ENCODE assay signal across 8 cellular contexts in the genomic region with DNA sequence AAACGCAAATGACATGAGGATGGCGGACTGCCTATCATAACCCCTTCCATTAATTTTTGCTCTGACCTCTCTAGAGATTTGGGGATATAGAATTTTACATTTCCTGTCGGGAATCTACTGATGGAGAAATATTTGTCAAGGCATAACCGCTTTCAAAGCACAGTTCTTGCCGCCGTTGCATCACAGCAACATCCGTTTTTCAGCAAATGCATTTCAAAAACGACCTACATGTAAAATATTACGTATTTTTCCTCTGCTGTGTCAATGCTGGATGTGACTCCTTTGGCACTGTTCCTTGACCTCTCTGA. TPM values are rescaled to one million over a fixed set of nuclear protein-coding genes. Genes with fewer than 3 reads are reported as not detected.
DNase-seq lines count a peak whose midpoint lies in the region; ATAC-seq lines count a peak whose summit lies in the region.

No MANE protein-coding gene starts in this region.

- H3K4me3 ChIP-seq in HUES48 (ENCODE audit: low read depth, low read length) (peak overlapping the region; percentile 92), iPS-18c (ENCODE audit: insufficient read depth, low read depth, low read length) (peak overlapping the region; percentile 88)

- H3K9me3 ChIP-seq in HUES48 (ENCODE audit: control insufficient read depth, insufficient read depth, low read length), result no peaks in the 10 kb centered on the region
- no peaks in the 10 kb centered on the region for H3K9me3 ChIP-seq in iPS-18c (ENCODE audit: control insufficient read depth, insufficient read depth, low read length)

- peaks cover 17 to 43% of the 10 kb centered on the region in 2 donors for H3K4me1 Mint-ChIP-seq in stimulated activated naive B cell treated with anti-CD40 and anti-IgM and Interleukin-4, amounts not matched to agents 10 μg/mL and 1 μg/mL and 100 μg/mL, for 72 hours

- no peak overlapping the region for H3K27ac ChIP-seq in HUES48 (ENCODE audit: low read depth, low read length)

- no peak overlapping the region for H3K9ac ChIP-seq in HUES48 (ENCODE audit: low read depth, low read length)

- ATAC-seq in activated naive CD4-positive, alpha-beta T cell treated with anti-CD3 and anti-CD28 coated beads, Interleukin-2, amount 50 U/mL, for 72 hours, result no peak
- no peak for ATAC-seq in stimulated activated naive B cell treated with anti-CD40 and anti-IgM and Interleukin-4, amounts not matched to agents 10 μg/mL and 1 μg/mL and 100 μg/mL, for 72 hours (replicated peaks)

- H3K9me3 Mint-ChIP-seq in activated naive CD4-positive, alpha-beta T cell treated with anti-CD3 and anti-CD28 coated beads, Interleukin-2, amount 50 U/mL, for 72 hours, result no peaks in the 10 kb centered on the region
- no peaks in the 10 kb centered on the region for H3K9me3 Mint-ChIP-seq in stimulated activated naive B cell treated with anti-CD40 and anti-IgM and Interleukin-4, amounts not matched to agents 10 μg/mL and 1 μg/mL and 100 μg/mL, for 72 hours

- H3K4me1 ChIP-seq in HUES48 (ENCODE audit: control insufficient read depth, insufficient read depth, low read length), result peaks cover 31% of the 10 kb centered on the region; the same call in 1 of the 2 replicates

- no peaks in the 10 kb centered on the region for H3K27me3 ChIP-seq in HUES48 (ENCODE audit: control insufficient read depth, insufficient read depth, low read length)

- no peak for DNase-seq in activated naive CD4-positive, alpha-beta T cell treated with anti-CD3 and anti-CD28 coated beads, Interleukin-2, amount 50 U/mL, for 72 hours (ENCODE audit: low spot score in 2 of 2)
- DNase-seq in stimulated activated naive B cell treated with anti-CD40 and anti-IgM and Interleukin-4, amounts not matched to agents 10 μg/mL and 1 μg/mL and 100 μg/mL, for 72 hours, result no peak
- DNase-seq in RKO (ENCODE audit: low spot score), result no peak
- no peak for DNase-seq in NOMO-1 treated with dmso at 0.1 percent for 144 hours (lab: John Stamatoyannopoulos, UW; ENCODE audit: unreplicated experiment)
- DNase-seq in amygdala (lab: John Stamatoyannopoulos, UW), result no peak
- no peak for DNase-seq in pons (ENCODE audit: low spot score)

- 0 out of 2 replicates have a peak, but pooled peaks cover 4% of the 10 kb centered on the region for H3K36me3 ChIP-seq in HUES48 (ENCODE audit: control insufficient read depth, insufficient read depth, low read length)

- peak overlapping the region; percentile 94 to 95 for H3K27ac Mint-ChIP-seq in activated naive CD4-positive, alpha-beta T cell treated with anti-CD3 and anti-CD28 coated beads, Interleukin-2, amount 50 U/mL, for 72 hours
- peak overlapping the region; percentile 80 for H3K27ac Mint-ChIP-seq in stimulated activated naive B cell treated with anti-CD40 and anti-IgM and Interleukin-4, amounts not matched to agents 10 μg/mL and 1 μg/mL and 100 μg/mL, for 72 hours

- H3K4me3 Mint-ChIP-seq in stimulated activated naive B cell treated with anti-CD40 and anti-IgM and Interleukin-4, amounts not matched to agents 10 μg/mL and 1 μg/mL and 100 μg/mL, for 72 hours, result peak overlapping the region; percentile 93 to 95

- no peaks in the 10 kb centered on the region for H3K27me3 Mint-ChIP-seq in stimulated activated naive B cell treated with anti-CD40 and anti-IgM and Interleukin-4, amounts not matched to agents 10 μg/mL and 1 μg/mL and 100 μg/mL, for 72 hours

- H3K36me3 Mint-ChIP-seq in activated naive CD4-positive, alpha-beta T cell treated with anti-CD3 and anti-CD28 coated beads, Interleukin-2, amount 50 U/mL, for 72 hours, result peaks cover 21% of the 10 kb centered on the region in 2 donors
- peaks cover 0 to 4% of the 10 kb centered on the region in 2 donors for H3K36me3 Mint-ChIP-seq in stimulated activated naive B cell treated with anti-CD40 and anti-IgM and Interleukin-4, amounts not matched to agents 10 μg/mL and 1 μg/mL and 100 μg/mL, for 72 hours

RNA-seq across cellular contexts. Expression of a gene that starts 4.9 kb away (rescaled TPM):
- 10 to 100 TPM; 51.1 to 56.5 TPM for total RNA-seq in activated naive CD4-positive, alpha-beta T cell treated with anti-CD3 and anti-CD28 coated beads, Interleukin-2, amount 50 U/mL, for 72 hours

RNA-seq across cellular contexts. Expression of a gene that starts 5.0 kb away (rescaled TPM):
- 1 to 10 TPM; 1.7 to 3.0 TPM for total RNA-seq in activated naive CD4-positive, alpha-beta T cell treated with anti-CD3 and anti-CD28 coated beads, Interleukin-2, amount 50 U/mL, for 72 hours
